ENCODE assay signal across 28 cellular contexts in genomic region chr2:12950174-12950573, GRCh38.
"Had no signal": no experiment of that assay in that cellular context is flagged by ENCODE, and none has a peak within 500 bp of the region (broad histone marks: within the 10 kb centered on the region; RNA-seq: fewer than 3 reads in every experiment).

No MANE protein-coding gene starts in this region.

- H3K36me3 ChIP-seq: colonic mucosa, esophagus muscularis mucosa, pancreas, suprapubic skin, transverse colon, upper lobe of right lung, uterus had no signal

- H3K4me3 Mint-ChIP-seq: dendritic cell treated with granulocyte-macrophage colony-stimulating factor and Interleukin-4, amounts not matched to agents 40 ng/mL and 50 ng/mL, for 4 days; memory B cell; natural killer cell; stimulated activated naive CD8-positive, alpha-beta T cell treated with anti-CD3 and anti-CD28 coated beads, Interleukin-15, amount 100 ng/mL, for 72 hours had no signal

- H3K36me3 Mint-ChIP-seq: memory B cell had no signal

- H3K4me1 ChIP-seq: colonic mucosa, esophagus muscularis mucosa, pancreas, suprapubic skin, transverse colon, upper lobe of right lung, uterus had no signal

- H3K9me3 Mint-ChIP-seq: dendritic cell treated with granulocyte-macrophage colony-stimulating factor and Interleukin-4, amounts not matched to agents 40 ng/mL and 50 ng/mL, for 4 days; memory B cell; natural killer cell; stimulated activated naive CD8-positive, alpha-beta T cell treated with anti-CD3 and anti-CD28 coated beads, Interleukin-15, amount 100 ng/mL, for 72 hours had no signal

- FAIRE-seq: endothelial cell of umbilical vein, kidney, pancreas had no signal

- H3K4me3 ChIP-seq: colonic mucosa, esophagus muscularis mucosa, lung, pancreas, smooth muscle cell, suprapubic skin, transverse colon, upper lobe of right lung, uterus had no signal

- H3K27ac ChIP-seq: colonic mucosa, esophagus muscularis mucosa, foreskin keratinocyte, pancreas, suprapubic skin, transverse colon, upper lobe of right lung, uterus had no signal

- ATAC-seq: left lobe of liver, natural killer cell, pancreas, sciatic nerve, upper lobe of right lung had no signal

- H3K27me3 ChIP-seq: colonic mucosa, esophagus muscularis mucosa, foreskin keratinocyte, pancreas, transverse colon, upper lobe of right lung, uterus had no signal

- H3K9me3 ChIP-seq: colonic mucosa, esophagus muscularis mucosa, pancreas, suprapubic skin, transverse colon, upper lobe of right lung, uterus had no signal

- DNase-seq: colonic mucosa; effector CD8-positive, alpha-beta T cell; foreskin keratinocyte; glutamatergic neuron; hypothalamus; kidney; natural killer cell; occipital lobe; pancreas; retina; stimulated activated CD4-positive, alpha-beta T cell treated with anti-CD3 and anti-CD28 coated beads, Interleukin-12 subunit alpha, Interleukin-12 subunit beta, amount 100 ng/mL, for 4 hours; stimulated activated CD4-positive, alpha-beta T cell treated with anti-CD3 and anti-CD28 coated beads, Interleukin-1b, Interleukin-23, amount 100 ng/mL, for 48 hours; stimulated activated CD4-positive, alpha-beta T cell treated with anti-CD3 and anti-CD28 coated beads, Interleukin-4, amount 100 ng/mL, for 1 hour; stimulated activated CD8-positive, alpha-beta memory T cell treated with anti-CD3 and anti-CD28 coated beads, Interleukin-4, amount 100 ng/mL, for 48 hours; stimulated activated naive CD4-positive, alpha-beta T cell; stimulated activated naive CD8-positive, alpha-beta T cell treated with anti-CD3 and anti-CD28 coated beads, Interleukin-15, amount 100 ng/mL, for 72 hours; transverse colon; upper lobe of right lung; uterus had no signal

- H3K27ac Mint-ChIP-seq: dendritic cell treated with granulocyte-macrophage colony-stimulating factor and Interleukin-4, amounts not matched to agents 40 ng/mL and 50 ng/mL, for 4 days; memory B cell; natural killer cell had no signal

- H3K4me2 ChIP-seq: smooth muscle cell had no signal
